In genomic region chr15:96038650-96039049, GRCh38 we compare ENCODE assay signal across 1 cellular context.
TF ChIP-seq lines count a peak whose summit lies in the region.

No MANE protein-coding gene starts in this region.

TF ChIP-seq in GM12878, 131 proteins besides CTCF, POLR2A, EP300 and RAD21 (continued from another document and continues in another):
- TF ChIP-seq ZNF592 (IDR thresholded peaks at IDR 0.05) (0 out of 2 replicates have a peak, but pooled peaks have one; percentile 14), MLLT1 (IDR thresholded peaks at IDR 0.05) (no peak; the same call in 1 of the 2 replicates), PML (IDR thresholded peaks at IDR 0.05; ENCODE audit: low read length) (no peak), BCL11A (IDR thresholded peaks at IDR 0.05; ENCODE audit: low read depth, low read length) (peak; percentile 52; the same call in 1 of the 2 replicates), ZNF622 (IDR thresholded peaks at IDR 0.05) (no peak), HDGF (IDR thresholded peaks at IDR 0.05) (no peak), MXI1 (IDR thresholded peaks at IDR 0.05; ENCODE audit: low read depth, low read length) (no peak), ZSCAN29 (IDR thresholded peaks at IDR 0.05) (no peak), RAD51 (IDR thresholded peaks at IDR 0.05) (peak; percentile 89), SMC3 (IDR thresholded peaks at IDR 0.05; ENCODE audit: borderline replicate concordance, low read length) (no peak; the same call in 1 of the 2 replicates), E4F1 (IDR thresholded peaks at IDR 0.05; ENCODE audit: borderline replicate concordance, partially characterized antibody) (no peak), NFYA (IDR thresholded peaks at IDR 0.05; ENCODE audit: borderline replicate concordance, low read depth, low read length) (no peak), USF2 (IDR thresholded peaks at IDR 0.05; ENCODE audit: borderline replicate concordance, low read depth, low read length) (peak; percentile 64), ELK1 (IDR thresholded peaks at IDR 0.05; ENCODE audit: low read depth, low read length) (no peak), NFIC (IDR thresholded peaks at IDR 0.05; ENCODE audit: low read depth, low read length) (peak; percentile 55; the same call in 1 of the 2 replicates), SREBF2 (IDR thresholded peaks at IDR 0.05; ENCODE audit: low read length) (no peak), MEF2A (IDR thresholded peaks at IDR 0.05; ENCODE audit: insufficient read depth, low read depth, low read length) (0 out of 2 replicates have a peak, but pooled peaks have one; percentile 32), BCL3 (IDR thresholded peaks at IDR 0.05; ENCODE audit: borderline replicate concordance, insufficient read depth, low read depth, low read length, poor library complexity, severe bottlenecking) (peak; percentile 23), NR2C2 (IDR thresholded peaks at IDR 0.05; ENCODE audit: borderline replicate concordance, control insufficient read depth, insufficient read length, low read depth) (no peak), ZBTB11 (CRISPR knock-in tag; IDR thresholded peaks at IDR 0.05) (no peak), SIN3A (IDR thresholded peaks at IDR 0.05; ENCODE audit: low read depth, low read length) (no peak), SMAD1 (IDR thresholded peaks at IDR 0.05; ENCODE audit: low read depth, partially characterized antibody) (peak; percentile 74), ATF7 (IDR thresholded peaks at IDR 0.05; ENCODE audit: low read depth) (peak; percentile 64), SRF (IDR thresholded peaks at IDR 0.05; ENCODE audit: low read depth in 2 of 2, low read length in 2 of 2) (no peak), MAX (IDR thresholded peaks at IDR 0.05; ENCODE audit: low read depth, low read length) (no peak), MTA3 (IDR thresholded peaks at IDR 0.05; ENCODE audit: borderline replicate concordance, low read length) (no peak), WRNIP1 (IDR thresholded peaks at IDR 0.05; ENCODE audit: borderline replicate concordance, low read depth, low read length) (no peak), NR2F1 (conservative IDR thresholded peaks at IDR 0.05) (0 out of 2 replicates have a peak, but pooled peaks have one; percentile 32), JUND (IDR thresholded peaks at IDR 0.05; ENCODE audit: low read depth, low read length) (0 out of 2 replicates have a peak, but pooled peaks have one; percentile 28), EGR1 (IDR thresholded peaks at IDR 0.05; ENCODE audit: borderline replicate concordance in 1 of 2, low read depth in 2 of 2, low read length in 2 of 2) (no peak), GATAD2B (conservative IDR thresholded peaks at IDR 0.05; ENCODE audit: low read depth) (peak; percentile 62), SKIL (IDR thresholded peaks at IDR 0.05; ENCODE audit: low read depth, poor library complexity, severe bottlenecking) (peak; percentile 43), PKNOX1 (IDR thresholded peaks at IDR 0.05) (peak; percentile 13; the same call in 1 of the 2 replicates), CBFB (IDR thresholded peaks at IDR 0.05; ENCODE audit: low read depth) (no peak), SUPT20H (IDR thresholded peaks at IDR 0.05; ENCODE audit: borderline replicate concordance, control insufficient read depth, low read depth, low read length) (no peak), SUZ12 (IDR thresholded peaks at IDR 0.05; ENCODE audit: unreplicated experiment) (no peak), BMI1 (IDR thresholded peaks at IDR 0.05; ENCODE audit: borderline replicate concordance) (peak; percentile 16; the same call in 1 of the 2 replicates), MEF2B (IDR thresholded peaks at IDR 0.05; ENCODE audit: partially characterized antibody, poor library complexity, severe bottlenecking) (peak; percentile 92), ESRRA (IDR thresholded peaks at IDR 0.05; ENCODE audit: low read length) (no peak), IKZF1 (conservative IDR thresholded peaks at IDR 0.05) (peak; percentile 87), EED (IDR thresholded peaks at IDR 0.05; ENCODE audit: low read depth) (peak; percentile 67), YY1 (IDR thresholded peaks at IDR 0.05; ENCODE audit: low read depth, low read length) (no peak)
